In the genomic region with DNA sequence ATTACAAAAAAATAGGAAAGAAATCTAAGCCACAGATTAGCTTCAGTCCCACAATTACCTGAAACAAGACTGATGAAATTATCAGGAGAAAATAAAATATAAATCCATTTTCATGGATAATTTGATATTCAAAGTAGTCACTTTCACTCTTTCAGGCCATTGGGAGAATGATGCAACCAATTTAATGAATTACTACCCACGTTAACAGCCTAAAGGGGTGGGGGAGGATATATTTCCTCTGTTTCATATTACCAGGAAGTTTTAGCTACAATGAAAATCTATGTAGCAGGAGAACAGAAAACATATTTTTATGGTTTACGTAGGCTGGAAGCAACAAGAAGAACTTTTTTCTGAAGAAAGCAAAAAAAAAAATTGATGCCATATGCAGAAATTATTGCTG, we compare ENCODE assay signal across 23 cellular contexts.
DNase-seq lines count a peak whose midpoint lies in the region; ATAC-seq and TF ChIP-seq lines count a peak whose summit lies in the region.
"Had no signal": no experiment of that assay in that cellular context is flagged by ENCODE, and none has a peak within 500 bp of the region (broad histone marks: within the 10 kb centered on the region; RNA-seq: fewer than 3 reads in every experiment).

No MANE protein-coding gene starts in this region.

- CTCF ChIA-PET in HCT116 (lab: Charles Lee), result no interaction called here

- H3K27ac ChIP-seq in HCT116 (ENCODE audit: low read depth, low read length) (no peak overlapping the region), OCI-LY3 (ENCODE audit: low read length) (no peak overlapping the region), epithelial cell of prostate (peak overlapping the region; percentile 38), osteoblast (ENCODE audit: low read depth, low read length) (no peak overlapping the region), coronary artery (no peak overlapping the region)
- H3K27ac ChIP-seq: tibial artery had no signal

- intact Hi-C loops in HCT116 (cut with micrococcal nuclease), result no loop called here

- no peaks in the 10 kb centered on the region for H3K36me3 ChIP-seq in HCT116 (ENCODE audit: control insufficient read depth in 1 of 2, insufficient read depth in 2 of 2, low read length in 2 of 2)
- no peaks in the 10 kb centered on the region for H3K36me3 ChIP-seq in OCI-LY3 (replicated peaks; ENCODE audit: low read depth, low read length)
- H3K36me3 ChIP-seq in osteoblast (ENCODE audit: insufficient read depth, low read length), result no peaks in the 10 kb centered on the region
- H3K36me3 ChIP-seq: tibial artery had no signal

- DNase-seq in HCT116 (ENCODE audit: low read depth, low spot score) (no peak), epithelial cell of prostate (ENCODE audit: low read depth, low spot score) (no peak), osteoblast (ENCODE audit: insufficient read length, low spot score, missing footprints) (peak; percentile 1), epidermal melanocyte (ENCODE audit: insufficient read length, low spot score) (no peak), coronary artery (ENCODE audit: low spot score) (no peak)
- DNase-seq: activated CD4-positive, alpha-beta T cell treated with anti-CD3 and anti-CD28 coated beads for 1 hour; activated naive CD4-positive, alpha-beta T cell; activated T-cell treated with anti-CD3 and anti-CD28 coated beads, Interleukin-2, amount 50 U/mL, for 1 hour; CD4-positive, CD25-positive, alpha-beta regulatory T cell; dermis blood vessel endothelial cell; DMS53; foreskin fibroblast; GDM1; NCI-H2171 treated with DMSO at 0.1 percent for 48 hours; NCI-H524 treated with DMSO at 0.1 percent for 48 hours; stimulated activated CD4-positive, alpha-beta T cell treated with anti-CD3 and anti-CD28 coated beads, Interleukin-4, amount 100 ng/mL, for 1 hour; stimulated activated naive CD4-positive, alpha-beta T cell; T-cell; tibial artery had no signal

- H3K27me3 ChIP-seq in HCT116 (ENCODE audit: insufficient read depth, low read length) (no peaks in the 10 kb centered on the region), OCI-LY3 (ENCODE audit: low read depth, low read length) (no peaks in the 10 kb centered on the region), osteoblast (ENCODE audit: insufficient read depth, low read length) (no peaks in the 10 kb centered on the region)
- H3K27me3 ChIP-seq: tibial artery had no signal

- RAD21 ChIA-PET in HCT116 (lab: Charles Lee; ENCODE audit: low non-redundant PET in 1 of 2, low total read pairs in 2 of 2, uncharacterized antibody in 2 of 2, unreplicated experiment in 2 of 2), result no interaction called here

- H3K4me3 ChIP-seq in HCT116 (replicated peaks in 1 of 2; ENCODE audit: low read depth in 1 of 2, low read length in 2 of 2) (no peak overlapping the region), OCI-LY3 (ENCODE audit: low read length) (peak overlapping the region; percentile 75), osteoblast (ENCODE audit: insufficient read depth, low read length) (no peak overlapping the region), coronary artery (no peak overlapping the region)
- H3K4me3 ChIP-seq: tibial artery had no signal

- BruUV-seq in HCT116 (replicated peaks; lab: Mats Ljungman, UMichigan), result no TSS peak

- H3K9ac ChIP-seq in HCT116 (ENCODE audit: low read length), result no peak overlapping the region
- H3K9ac ChIP-seq in OCI-LY3 (ENCODE audit: low read length), result no peak overlapping the region

- TF ChIP-seq CTCF in HCT116 (IDR thresholded peaks at IDR 0.05 in 2 of 3, conservative IDR thresholded peaks at IDR 0.05 in 1 of 3; ENCODE audit: borderline replicate concordance in 1 of 3, insufficient read depth in 1 of 3, low read depth in 2 of 3, low read length in 2 of 3) (no peak), OCI-LY3 (IDR thresholded peaks at IDR 0.05; ENCODE audit: low read depth, low read length) (no peak), osteoblast (IDR thresholded peaks at IDR 0.05; ENCODE audit: extremely low read depth, low read depth, low read length) (no peak), coronary artery (IDR thresholded peaks at IDR 0.05) (no peak)

- H3K4me2 ChIP-seq in HCT116 (ENCODE audit: low read length) (no peak overlapping the region), OCI-LY3 (ENCODE audit: low read length) (peak overlapping the region; percentile 76), osteoblast (ENCODE audit: insufficient read depth, low read length) (no peak overlapping the region)

- POLR2A ChIA-PET in HCT116 (lab: Charles Lee), result no interaction called here

- ATAC-seq in HCT116 (no peak), HG03342 (IDR thresholded peaks at IDR 0.05; ENCODE audit: unreplicated experiment) (no peak), GM19351 (IDR thresholded peaks at IDR 0.05; ENCODE audit: unreplicated experiment) (no peak)
- ATAC-seq: Right ventricle myocardium inferior, T-cell had no signal

- no peaks in the 10 kb centered on the region for H4K20me1 ChIP-seq in HCT116 (ENCODE audit: insufficient read depth)
- H4K20me1 ChIP-seq in OCI-LY3 (ENCODE audit: insufficient read depth, low read length), result no peaks in the 10 kb centered on the region
- no peaks in the 10 kb centered on the region for H4K20me1 ChIP-seq in osteoblast (ENCODE audit: insufficient read depth, low read length)

- H3K4me1 ChIP-seq in HCT116 (ENCODE audit: control insufficient read depth in 1 of 2, insufficient read depth in 2 of 2, low read length in 2 of 2) (no peaks in the 10 kb centered on the region), OCI-LY3 (ENCODE audit: low read length) (peaks cover 18% of the 10 kb centered on the region), osteoblast (ENCODE audit: insufficient read depth, low read length) (no peaks in the 10 kb centered on the region)
- H3K4me1 ChIP-seq: tibial artery had no signal

- no peak overlapping the region for H2AFZ ChIP-seq in HCT116 (ENCODE audit: low read depth, low read length, poor library complexity, severe bottlenecking)
- H2AFZ ChIP-seq in OCI-LY3 (ENCODE audit: low read depth, low read length), result no peak overlapping the region
- no peak overlapping the region for H2AFZ ChIP-seq in osteoblast (ENCODE audit: low read length)

- no peaks in the 10 kb centered on the region for H3K9me2 ChIP-seq in HCT116 (ENCODE audit: insufficient read depth)

- H3K9me3 ChIP-seq in HCT116 (ENCODE audit: control insufficient read depth in 1 of 2, insufficient read depth in 1 of 2, low read depth in 1 of 2, low read length in 2 of 2), result no peaks in the 10 kb centered on the region
- H3K9me3 ChIP-seq in OCI-LY3 (ENCODE audit: insufficient read depth, low read length), result no peaks in the 10 kb centered on the region
- no peaks in the 10 kb centered on the region for H3K9me3 ChIP-seq in osteoblast (ENCODE audit: low read depth, low read length)
- H3K9me3 ChIP-seq: tibial artery had no signal

- no peak for TF ChIP-seq POLR2A in HCT116 (IDR thresholded peaks at IDR 0.05; ENCODE audit: borderline replicate concordance, extremely low read depth, insufficient read depth, insufficient read length)

- TF ChIP-seq RAD21 in HCT116 (IDR thresholded peaks at IDR 0.05; ENCODE audit: low read depth), result no peak

- H3K79me2 ChIP-seq in HCT116 (ENCODE audit: insufficient read depth, low read length) (no peaks in the 10 kb centered on the region), OCI-LY3 (ENCODE audit: low read length) (no peaks in the 10 kb centered on the region), osteoblast (ENCODE audit: insufficient read depth, low read length) (no peaks in the 10 kb centered on the region)

TF ChIP-seq in HCT116, 20 proteins besides CTCF, POLR2A, EP300 and RAD21:
- TF ChIP-seq, protein P1, sequence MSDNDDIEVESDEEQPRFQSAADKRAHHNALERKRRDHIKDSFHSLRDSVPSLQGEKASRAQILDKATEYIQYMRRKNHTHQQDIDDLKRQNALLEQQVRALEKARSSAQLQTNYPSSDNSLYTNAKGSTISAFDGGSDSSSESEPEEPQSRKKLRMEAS (IDR thresholded peaks at IDR 0.05), result no peak
- TF ChIP-seq ELF1 (IDR thresholded peaks at IDR 0.05; ENCODE audit: borderline replicate concordance, low read depth), result no peak
- 0 out of 2 replicates have a peak, but pooled peaks have one; percentile 15 for TF ChIP-seq CEBPB (IDR thresholded peaks at IDR 0.05; ENCODE audit: low read depth)
